In the genomic region with DNA sequence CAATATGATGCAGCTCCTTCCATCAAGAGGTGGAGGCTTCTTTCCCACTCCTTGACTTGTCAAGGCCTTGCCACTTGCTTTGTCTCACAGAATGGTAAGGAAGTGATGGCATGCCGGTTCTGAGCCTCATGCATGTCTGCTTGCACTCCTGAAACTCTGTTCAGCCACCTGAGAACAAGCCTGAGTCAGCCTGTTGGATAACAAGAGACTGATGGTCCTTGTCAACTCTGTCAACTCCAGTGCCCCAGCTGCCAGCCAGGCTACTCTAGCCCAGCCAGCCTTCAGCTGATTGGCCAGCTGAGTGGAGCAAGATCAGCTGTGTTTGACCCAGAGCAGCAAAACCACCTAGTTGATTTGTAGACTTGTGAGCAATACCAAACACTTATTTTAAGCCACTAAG, we compare ENCODE assay signal across 29 cellular contexts. TPM values are rescaled to one million over a fixed set of nuclear protein-coding genes. Genes with fewer than 3 reads are reported as not detected.
DNase-seq lines count a peak whose midpoint lies in the region; ATAC-seq, FAIRE-seq and TF ChIP-seq lines count a peak whose summit lies in the region.
"Had no signal": no experiment of that assay in that cellular context is flagged by ENCODE, and none has a peak within 500 bp of the region (broad histone marks: within the 10 kb centered on the region; RNA-seq: fewer than 3 reads in every experiment).

No MANE protein-coding gene starts in this region.

- H3K27ac ChIP-seq in GM12878 (ENCODE audit: control insufficient read depth, insufficient read depth), result no peak overlapping the region
- H3K27ac ChIP-seq: BLaER1, gastrocnemius medialis, stomach, transverse colon had no signal

- intact Hi-C loops in activated CD4-positive, alpha-beta T cell treated with anti-CD3 and anti-CD28 coated beads, Interleukin-2, amount 10 ng/mL, durations not matched to agents 24 days and 14 days (cut with micrococcal nuclease), result no loop called here
- intact Hi-C loops in GM12878 (cut with micrococcal nuclease; ENCODE audit: unreplicated experiment), result no loop called here

- H3K27me3 Mint-ChIP-seq in activated CD4-positive, alpha-beta T cell treated with anti-CD3 and anti-CD28 coated beads, Interleukin-2, amount 10 ng/mL, durations not matched to agents 24 days and 14 days, result no peaks in the 10 kb centered on the region
- H3K27me3 Mint-ChIP-seq: brain had no signal

- no peaks in the 10 kb centered on the region for H3K27me3 ChIP-seq in Loucy (ENCODE audit: insufficient read depth, low read length, poor library complexity, severe bottlenecking)
- H3K27me3 ChIP-seq in GM12878 (replicated peaks in 1 of 2; ENCODE audit: control insufficient read depth in 2 of 2, insufficient read depth in 2 of 2, low read length in 1 of 2), result no peaks in the 10 kb centered on the region
- H3K27me3 ChIP-seq: BLaER1, gastrocnemius medialis, stomach, transverse colon had no signal

- no peak for TF ChIP-seq RAD21 in GM12878 (IDR thresholded peaks at IDR 0.05; ENCODE audit: insufficient read depth, low read depth, low read length)

- 6% methylated on average over 1 of the region's 1 CpG for WGBS in GM12878 (ENCODE audit: insufficient coverage, insufficient replicate concordance, low lambda C conversion rate, missing lambda C conversion rate)

- H3K4me1 ChIP-seq in Loucy (ENCODE audit: insufficient read depth, low read length, poor library complexity, severe bottlenecking) (peaks cover 21% of the 10 kb centered on the region), GM12878 (ENCODE audit: control insufficient read depth, insufficient read depth, low read length) (peaks cover 26% of the 10 kb centered on the region)
- H3K4me1 ChIP-seq: Caco-2 had no signal

- H2AFZ ChIP-seq in Loucy (ENCODE audit: low read length), result peak overlapping the region; percentile 9; the same call in 1 of the 2 replicates
- H2AFZ ChIP-seq in GM12878 (ENCODE audit: control insufficient read depth, low read depth, low read length), result peak overlapping the region; percentile 33

- BruUV-seq in GM12878 (replicated peaks; lab: Mats Ljungman, UMichigan), result no TSS peak

- FAIRE-seq in GM12878 (lab: Jason Lieb, UNC), result peak; percentile 38
- FAIRE-seq: GM18507 had no signal

- H3K4me2 ChIP-seq in Loucy (ENCODE audit: low read depth, low read length, poor library complexity, severe bottlenecking), result no peak overlapping the region
- no peak overlapping the region for H3K4me2 ChIP-seq in GM12878 (ENCODE audit: control insufficient read depth, insufficient read depth)
- H3K4me2 ChIP-seq: BLaER1, SK-N-SH had no signal

- in situ Hi-C loops in GM12878 (cut with MboI), result no loop called here

- no peak overlapping the region for H3K4me3 Mint-ChIP-seq in activated CD4-positive, alpha-beta T cell treated with anti-CD3 and anti-CD28 coated beads, Interleukin-2, amount 10 ng/mL, durations not matched to agents 24 days and 14 days
- H3K4me3 Mint-ChIP-seq: activated CD8-positive, alpha-beta T cell treated with anti-CD3 and anti-CD28 coated beads for 36 hours; effector memory CD8-positive, alpha-beta T cell; WTC11 had no signal

- H3K36me3 ChIP-seq in Loucy (ENCODE audit: insufficient read depth, low read length) (no peaks in the 10 kb centered on the region), GM12878 (ENCODE audit: control insufficient read depth in 2 of 2, insufficient read depth in 2 of 2, low read length in 1 of 2) (no peaks in the 10 kb centered on the region)
- H3K36me3 ChIP-seq: BLaER1, gastrocnemius medialis, stomach, transverse colon had no signal

- TF ChIP-seq EP300 in GM12878 (IDR thresholded peaks at IDR 0.05; ENCODE audit: borderline replicate concordance in 1 of 2, control insufficient read depth in 1 of 2, low read depth in 2 of 2, low read length in 2 of 2), result no peak

- H3K9me2 ChIP-seq in Loucy (replicated peaks; ENCODE audit: low read depth, low read length), result no peaks in the 10 kb centered on the region
- H3K9me2 ChIP-seq: SK-N-SH had no signal

- POLR2A ChIA-PET in GM12878 (lab: Charles Lee), result interaction anchor here (1.4 kb wide), 1 partner anchor 16 kb away, joined by 3 read pairs; no protein-coding TSS in a partner anchor

- no peak overlapping the region for H3K4me3 ChIP-seq in Loucy (ENCODE audit: low read length, poor library complexity, severe bottlenecking)
- no peak overlapping the region for H3K4me3 ChIP-seq in GM12878
- H3K4me3 ChIP-seq: BLaER1, gastrocnemius medialis, stomach, transverse colon had no signal

- no peaks in the 10 kb centered on the region for H3F3A ChIP-seq in Loucy (ENCODE audit: low read depth)

- H3K9me3 ChIP-seq in Loucy (ENCODE audit: insufficient read depth, low read depth, low read length), result no peaks in the 10 kb centered on the region
- H3K9me3 ChIP-seq in GM12878 (replicated peaks; ENCODE audit: control insufficient read depth, insufficient read depth, low read length), result no peaks in the 10 kb centered on the region
- H3K9me3 ChIP-seq: BLaER1, Caco-2, gastrocnemius medialis, SK-N-SH, stomach, transverse colon had no signal

- CTCF ChIA-PET in GM12878 (lab: Yijun Ruan, JAX), result interaction anchor here (0.9 to 1.2 kb wide), 6 partner anchors 9 to 76 kb away, joined by 3 to 5 read pairs (median 4); a partner anchor contains a TSS

- H3K79me2 ChIP-seq in Loucy (ENCODE audit: insufficient read depth, low read length) (no peaks in the 10 kb centered on the region), GM12878 (ENCODE audit: control insufficient read depth, insufficient read depth, low read length) (peaks cover under 1% of the 10 kb centered on the region)

- ATAC-seq in GM12878, result peak; percentile 7
- ATAC-seq: activated CD8-positive, alpha-beta T cell treated with anti-CD3 and anti-CD28 coated beads for 36 hours; effector memory CD8-positive, alpha-beta T cell; esophagus mucosa; gastrocnemius medialis; Panc1; WTC11 had no signal

- RAD21 ChIA-PET in GM12878 (lab: Charles Lee; ENCODE audit: unreplicated experiment), result interaction anchor here (1.3 to 2.0 kb wide), 3 partner anchors 28 to 76 kb away, joined by 4 to 6 read pairs (median 4); a partner anchor contains a TSS

- H3K27ac Mint-ChIP-seq in activated CD4-positive, alpha-beta T cell treated with anti-CD3 and anti-CD28 coated beads, Interleukin-2, amount 10 ng/mL, durations not matched to agents 24 days and 14 days, result no peak overlapping the region
- H3K27ac Mint-ChIP-seq: activated CD8-positive, alpha-beta T cell treated with anti-CD3 and anti-CD28 coated beads for 36 hours; brain; effector memory CD8-positive, alpha-beta T cell; WTC11 had no signal

- no peak for TF ChIP-seq CTCF in Loucy (conservative IDR thresholded peaks at IDR 0.05; ENCODE audit: low read length)
- no peak for TF ChIP-seq CTCF in GM12878 (IDR thresholded peaks at IDR 0.05 in 2 of 3, conservative IDR thresholded peaks at IDR 0.05 in 1 of 3; ENCODE audit: control insufficient read depth in 2 of 3, extremely low read depth in 1 of 3, insufficient read depth in 1 of 3, low read depth in 3 of 3, low read length in 3 of 3)

- H3K9ac ChIP-seq in Loucy (ENCODE audit: low read depth, low read length, poor library complexity, severe bottlenecking) (no peak overlapping the region), GM12878 (ENCODE audit: control insufficient read depth, insufficient read depth, low read length) (no peak overlapping the region)
- H3K9ac ChIP-seq: BLaER1, SK-N-SH had no signal

- TF ChIP-seq POLR2A in GM12878 (IDR thresholded peaks at IDR 0.05; ENCODE audit: low read depth, low read length), result no peak

- H3K36me3 Mint-ChIP-seq in activated CD4-positive, alpha-beta T cell treated with anti-CD3 and anti-CD28 coated beads, Interleukin-2, amount 10 ng/mL, durations not matched to agents 24 days and 14 days (ENCODE audit: low read depth), result no peaks in the 10 kb centered on the region
- H3K36me3 Mint-ChIP-seq: brain, IgD-negative memory B cell, WTC11 had no signal

- peaks cover 25% of the 10 kb centered on the region for H3K4me1 Mint-ChIP-seq in activated CD4-positive, alpha-beta T cell treated with anti-CD3 and anti-CD28 coated beads, Interleukin-2, amount 10 ng/mL, durations not matched to agents 24 days and 14 days

- SMC1A ChIA-PET in GM12878 (lab: Charles Lee; ENCODE audit: uncharacterized antibody, unreplicated experiment), result interaction anchor here (1.1 to 1.7 kb wide), 3 partner anchors 9 to 76 kb away, joined by 4 to 6 read pairs (median 4); a partner anchor contains a TSS

- DNase-seq in activated CD4-positive, alpha-beta T cell treated with anti-CD3 and anti-CD28 coated beads, Interleukin-2, amount 10 ng/mL, durations not matched to agents 24 days and 14 days, result peak; percentile 54
- no peak for DNase-seq in activated CD4-positive, alpha-beta T cell treated with anti-CD3 and anti-CD28 coated beads, Interleukin-2, amount 50 U/mL, for 48 hours
- DNase-seq in GM12878 (ENCODE audit: low read depth, low spot score) (no peak), UCSD-AML1 (lab: John Stamatoyannopoulos, UW; ENCODE audit: unreplicated experiment) (no peak), foreskin melanocyte (no peak), T-helper 9 cell (no peak)
- DNase-seq in stimulated activated CD8-positive, alpha-beta memory T cell treated with anti-CD3 and anti-CD28 coated beads, Interleukin-4, amount 100 ng/mL, for 48 hours, result peak; percentile 24
- DNase-seq: activated CD8-positive, alpha-beta T cell treated with anti-CD3 and anti-CD28 coated beads for 36 hours; activated T-cell treated with anti-CD3 and anti-CD28 coated beads for 4 hours; Caco-2; effector memory CD8-positive, alpha-beta T cell; gastrocnemius medialis; H7; hippocampal formation; mammary epithelial cell; NCI-H1436 treated with DMSO at 0.1 percent for 48 hours; occipital lobe; retina; SK-N-SH; stomach; transverse colon had no signal

- no peaks in the 10 kb centered on the region for H3K9me3 Mint-ChIP-seq in activated CD4-positive, alpha-beta T cell treated with anti-CD3 and anti-CD28 coated beads, Interleukin-2, amount 10 ng/mL, durations not matched to agents 24 days and 14 days
- H3K9me3 Mint-ChIP-seq: activated CD8-positive, alpha-beta T cell treated with anti-CD3 and anti-CD28 coated beads for 36 hours; effector memory CD8-positive, alpha-beta T cell; IgD-negative memory B cell; WTC11 had no signal

- H4K20me1 ChIP-seq in Loucy (ENCODE audit: insufficient read depth, low read length, poor library complexity, severe bottlenecking), result no peaks in the 10 kb centered on the region
- H4K20me1 ChIP-seq in GM12878 (ENCODE audit: control insufficient read depth, insufficient read depth), result no peaks in the 10 kb centered on the region
- H4K20me1 ChIP-seq: BLaER1 had no signal

RNA-seq across cellular contexts. Expression of a gene that starts 4.4 kb away (rescaled TPM):
- total RNA-seq in activated CD4-positive, alpha-beta T cell treated with anti-CD3 and anti-CD28 coated beads, Interleukin-2, amount 10 ng/mL, durations not matched to agents 24 days and 14 days, result 38.8 and 43.4 TPM in 2 replicates
- total RNA-seq in GM12878 (2013; cell fraction: nucleolus; rRNA removed), result 184 and 188 TPM in 2 replicates
- total RNA-seq in GM12878 (2014; rRNA removed) (15.4 and 18.3 TPM in 2 replicates), GM12878 (2014; rRNA removed; fragmentation: Illumina TruSeq; extraction: Trizol) (14.4 and 18.4 TPM in 2 replicates), GM12878 (2021) (26.1 and 30.6 TPM in 2 replicates)
- 13.0 TPM for polyA plus RNA-seq in GM12878 (2011; ENCODE audit: low read depth)
- polyA plus RNA-seq in GM12878 (2011; rRNA removed) (8.7 and 10.5 TPM in 2 replicates), GM12878 (2014; fragmentation: Illumina TruSeq; extraction: Trizol) (18.4 and 27.5 TPM in 2 replicates), GM12878 (2014; fragmentation: Nextera tagmentation; extraction: Ambion mirVana) (1 to 10 TPM; 1.4 to 2.8 TPM), GM12878 (2014; rRNA removed) (25.8 and 28.7 TPM in 2 replicates), GM12878 (2016; fragmentation: Nextera tagmentation; extraction: Ambion mirVana) (1 to 10 TPM; 2.5 to 3.4 TPM)
- polyA plus RNA-seq in GM12878 (2011; cell fraction: cytosol; rRNA removed), result 7.8 and 8.6 TPM in 2 replicates
- polyA plus RNA-seq in GM12878 (2011; cell fraction: nucleus; rRNA removed), result 101 and 119 TPM in 2 replicates
- polyA plus RNA-seq in GM12878 (2012), result 23.9 and 25.8 TPM in 2 replicates
- polyA minus RNA-seq in GM12878 (2011; rRNA and poly(A)+ RNA removed), result 20.3 and 25.2 TPM in 2 replicates
- polyA minus RNA-seq in GM12878 (2011; cell fraction: cytosol; rRNA and poly(A)+ RNA removed), result 11.1 and 12.5 TPM in 2 replicates
- 49.2 and 70.5 TPM in 2 replicates for polyA minus RNA-seq in GM12878 (2011; cell fraction: nucleus; rRNA and poly(A)+ RNA removed)

Comparison
In these comparisons a context has a peak if more than half of its experiments do, and no peak if none do; other contexts are left out.
1. DNase-seq: peak in activated CD4-positive, alpha-beta T cell treated with anti-CD3 and anti-CD28 coated beads, Interleukin-2, amount 10 ng/mL, durations not matched to agents 24 days and 14 days (single experiment) and stimulated activated CD8-positive, alpha-beta memory T cell treated with anti-CD3 and anti-CD28 coated beads, Interleukin-4, amount 100 ng/mL, for 48 hours (single experiment); none in activated CD4-positive, alpha-beta T cell treated with anti-CD3 and anti-CD28 coated beads, Interleukin-2, amount 50 U/mL, for 48 hours (0 of 2), GM12878 (single experiment), UCSD-AML1 (single experiment), foreskin melanocyte (single experiment) and T-helper 9 cell (single experiment).